16 cellular contexts compared by ENCODE assay signal in the genomic region with DNA sequence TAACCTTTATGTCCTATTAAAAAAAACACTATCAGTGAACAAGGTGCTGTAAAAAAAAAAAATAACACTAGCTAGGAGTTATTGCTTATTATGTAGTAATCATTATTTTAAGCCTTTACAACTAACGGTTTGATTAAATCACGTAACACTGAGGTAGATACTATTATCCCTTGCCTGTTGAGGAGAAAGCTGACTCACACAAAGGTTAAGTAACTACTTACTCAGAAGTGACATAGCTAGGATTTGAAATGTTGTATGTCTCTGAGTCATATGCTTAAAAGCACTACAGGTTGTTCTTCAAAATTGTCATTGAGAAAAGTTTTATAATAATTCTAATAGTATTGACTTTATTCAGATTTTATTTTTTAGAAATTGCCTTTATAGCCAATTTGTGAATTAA. TPM values are rescaled to one million over a fixed set of nuclear protein-coding genes. Genes with fewer than 3 reads are reported as not detected.
DNase-seq lines count a peak whose midpoint lies in the region; ATAC-seq and TF ChIP-seq lines count a peak whose summit lies in the region.
"Had no signal": no experiment of that assay in that cellular context is flagged by ENCODE, and none has a peak within 500 bp of the region (broad histone marks: within the 10 kb centered on the region; RNA-seq: fewer than 3 reads in every experiment).

No MANE protein-coding gene starts in this region.

- intact Hi-C loops in colonic mucosa (cut with DNase I) = no loop called here

- no peak for ATAC-seq in GM18873 (IDR thresholded peaks at IDR 0.05; ENCODE audit: low FRiP score, unreplicated experiment)
- ATAC-seq: GM12878 had no signal

- H3K36me3 ChIP-seq in colonic mucosa = no peaks in the 10 kb centered on the region

- no peak overlapping the region for H3K9ac ChIP-seq in colonic mucosa (ENCODE audit: low read depth in 2 of 2, low read length in 2 of 2)

- H3K4me1 ChIP-seq in colonic mucosa = no peaks in the 10 kb centered on the region

- no peak overlapping the region for H3K4me3 ChIP-seq in fibroblast of mammary gland (ENCODE audit: control insufficient read depth, low read depth, low read length)
- no peak overlapping the region for H3K4me3 ChIP-seq in skeletal muscle cell (ENCODE audit: low read depth, low read length)
- H3K4me3 ChIP-seq in colonic mucosa = no peak overlapping the region
- H3K4me3 ChIP-seq: dorsolateral prefrontal cortex, GM12878 had no signal

- peak; percentile 7 for DNase-seq in DMS53 (lab: John Stamatoyannopoulos, UW)
- DNase-seq in DMS53 treated with DMSO at 0.1 percent for 48 hours (lab: John Stamatoyannopoulos, UW; ENCODE audit: unreplicated experiment) = no peak
- DNase-seq in RPMI7951 (ENCODE audit: low read depth) = peak; percentile 15
- DNase-seq in fibroblast of mammary gland (ENCODE audit: low read depth) = peak; percentile 84
- DNase-seq in skeletal muscle cell (ENCODE audit: low read depth) = peak; percentile 48
- DNase-seq in NK-92 treated with Interleukin-12 subunit alpha and Interleukin-12 subunit beta, amount 100 ng/mL, for 24 hours (lab: John Stamatoyannopoulos, UW) = no peak
- DNase-seq in colonic mucosa = no peak
- DNase-seq: activated CD4-positive, alpha-beta T cell treated with anti-CD3 and anti-CD28 coated beads, Interleukin-2, amount 10 ng/mL, durations not matched to agents 7 days and 5 days; activated naive CD4-positive, alpha-beta T cell; dorsolateral prefrontal cortex; midbrain; NCI-H2029; stimulated activated CD4-positive, alpha-beta T cell treated with anti-CD3 and anti-CD28 coated beads, Interleukin-4, amount 100 ng/mL, for 4 hours had no signal

- H3K27me3 ChIP-seq in colonic mucosa = no peaks in the 10 kb centered on the region
- H3K27me3 ChIP-seq: dorsolateral prefrontal cortex had no signal

- no peak for TF ChIP-seq CTCF in fibroblast of mammary gland (conservative IDR thresholded peaks at IDR 0.05; ENCODE audit: control insufficient read depth, insufficient read depth, low read depth, low read length)
- no peak for TF ChIP-seq CTCF in colonic mucosa (IDR thresholded peaks at IDR 0.05)

- no peak overlapping the region for H3K27ac ChIP-seq in colonic mucosa
- H3K27ac ChIP-seq: 22Rv1, dorsolateral prefrontal cortex had no signal

- H3K9me3 ChIP-seq in colonic mucosa = no peaks in the 10 kb centered on the region

RNA-seq across cellular contexts. Expression of a gene that starts 8.8 kb away (rescaled TPM):
- total RNA-seq in RPMI7951 (2014; rRNA removed; shearing (Covaris generic)) = 27.9 and 34.0 TPM in 2 replicates
- total RNA-seq in colonic mucosa = 10 to 100 TPM; 46.6 to 62.4 TPM

Comparison
In these comparisons a context has a peak if more than half of its experiments do, and no peak if none do; other contexts are left out.
1. DNase-seq: peak in DMS53 (single experiment), RPMI7951 (single experiment), fibroblast of mammary gland (single experiment) and skeletal muscle cell (single experiment); none in DMS53 treated with DMSO at 0.1 percent for 48 hours (single experiment), NK-92 treated with Interleukin-12 subunit alpha and Interleukin-12 subunit beta, amount 100 ng/mL, for 24 hours (single experiment) and colonic mucosa (single experiment).